In the genomic region with DNA sequence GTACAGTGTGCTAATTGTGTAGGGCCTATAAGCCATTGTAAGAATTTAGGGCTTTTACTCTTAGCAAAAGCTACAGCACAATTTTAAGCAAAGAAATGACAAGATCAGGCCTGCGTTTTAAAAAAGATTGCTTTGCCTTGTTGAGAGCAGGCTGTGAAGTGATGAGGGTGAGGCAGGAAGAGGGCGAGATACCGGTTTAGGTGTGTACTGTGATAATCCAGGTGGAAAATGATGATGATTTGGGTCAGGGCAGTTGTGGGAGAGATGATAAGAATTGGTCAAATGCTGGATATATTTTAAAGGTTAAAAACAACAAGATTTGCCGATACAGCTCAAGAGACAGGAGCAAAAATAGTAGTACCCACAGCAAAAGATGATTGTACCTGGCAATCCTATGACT, we compare ENCODE assay signal across 8 cellular contexts.
"Had no signal": no experiment of that assay in that cellular context is flagged by ENCODE, and none has a peak within 500 bp of the region (broad histone marks: within the 10 kb centered on the region; RNA-seq: fewer than 3 reads in every experiment).

No MANE protein-coding gene starts in this region.

- ATAC-seq: HepG2 had no signal

- FAIRE-seq: HepG2, HTR-8/SVneo had no signal

- H3K27ac Mint-ChIP-seq: IgD-negative memory B cell had no signal

- H3K27me3 Mint-ChIP-seq: IgD-negative memory B cell had no signal

- H3K9ac ChIP-seq: KMS-11 had no signal

- DNase-seq: IMR-90, KBM-7, KG1 had no signal

- H3K27ac ChIP-seq: HL-60, KMS-11 had no signal

- H3K4me1 Mint-ChIP-seq: IgD-negative memory B cell had no signal

- H3K4me3 Mint-ChIP-seq: IgD-negative memory B cell had no signal

- H3K4me2 ChIP-seq: KMS-11 had no signal
